In the genomic region with DNA sequence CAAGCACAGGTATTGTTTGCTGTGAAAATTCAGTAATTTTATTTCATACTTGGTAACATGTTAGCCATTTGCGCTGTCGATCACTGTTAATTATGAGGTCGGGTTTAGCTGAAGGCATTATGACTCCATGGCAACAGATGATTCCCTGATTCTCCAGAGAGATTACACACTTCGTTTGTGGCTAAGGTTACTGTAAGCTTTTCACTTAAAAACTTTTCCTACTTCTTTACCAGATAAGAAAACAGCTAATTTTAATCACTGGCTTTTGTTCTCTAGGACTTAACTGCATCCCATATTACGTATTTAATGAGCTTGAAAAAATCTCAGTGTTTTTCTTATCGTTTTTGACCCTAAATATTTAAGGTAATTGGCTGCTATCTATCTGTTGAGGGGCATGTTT, we compare ENCODE assay signal across 16 cellular contexts. TPM values are rescaled to one million over a fixed set of nuclear protein-coding genes. Genes with fewer than 3 reads are reported as not detected.
A peak's percentile ranks its signal among the peaks of the same experiment; 100 is the strongest.
DNase-seq lines count a peak whose midpoint lies in the region; ATAC-seq and TF ChIP-seq lines count a peak whose summit lies in the region.
"Had no signal": no experiment of that assay in that cellular context is flagged by ENCODE, and none has a peak within 500 bp of the region (broad histone marks: within the 10 kb centered on the region; RNA-seq: fewer than 3 reads in every experiment).

No MANE protein-coding gene starts in this region.

- no peaks in the 10 kb centered on the region for H3K9me3 ChIP-seq in breast epithelium
- H3K9me3 ChIP-seq in OCI-LY3 (ENCODE audit: insufficient read depth, low read length) = no peaks in the 10 kb centered on the region
- H3K9me3 ChIP-seq in uterus = no peaks in the 10 kb centered on the region
- H3K9me3 ChIP-seq in left lung = no peaks in the 10 kb centered on the region
- H3K9me3 ChIP-seq: esophagus muscularis mucosa, tibial nerve had no signal

- H3K27ac ChIP-seq in breast epithelium (no peak overlapping the region), OCI-LY3 (ENCODE audit: low read length) (no peak overlapping the region), uterus (no peak overlapping the region), left lung (no peak overlapping the region)
- H3K27ac ChIP-seq: esophagus muscularis mucosa, skin epidermis, tibial nerve had no signal

- no peaks in the 10 kb centered on the region for H3K27me3 ChIP-seq in breast epithelium
- H3K27me3 ChIP-seq in OCI-LY3 (ENCODE audit: low read depth, low read length) = no peaks in the 10 kb centered on the region
- H3K27me3 ChIP-seq in uterus = no peaks in the 10 kb centered on the region
- no peaks in the 10 kb centered on the region for H3K27me3 ChIP-seq in left lung
- H3K27me3 ChIP-seq: esophagus muscularis mucosa, tibial nerve had no signal

- peaks cover 78% of the 10 kb centered on the region for H3K79me2 ChIP-seq in OCI-LY3 (ENCODE audit: low read length)

- CTCF ChIA-PET in MCF 10A (lab: Yijun Ruan, JAX) = interaction anchor here (0.6 to 6.6 kb wide), 5 partner anchors 78 to 635 kb away, joined by 3 to 39 read pairs (median 7); a partner anchor contains a TSS

- H4K20me1 ChIP-seq in OCI-LY3 (ENCODE audit: insufficient read depth, low read length) = no peaks in the 10 kb centered on the region

- intact Hi-C loops in MCF 10A (cut with micrococcal nuclease) (loop anchor here (5.0 kb wide), 2 partner anchors 563 to 1713 kb away; a partner anchor contains a TSS), breast epithelium (cut with DNase I; ENCODE audit: low total_unique reads) (no loop called here), uterus (cut with DNase I; ENCODE audit: low total_unique reads) (no loop called here), left lung (cut with DNase I) (no loop called here)

- H3K4me3 Mint-ChIP-seq in MCF 10A (ENCODE audit: unreplicated experiment) = peak overlapping the region; percentile 86

- TF ChIP-seq POLR2A in breast epithelium (IDR thresholded peaks at IDR 0.05) (no peak), uterus (IDR thresholded peaks at IDR 0.05) (no peak)

- H3K36me3 Mint-ChIP-seq in MCF 10A (ENCODE audit: insufficient read depth, unreplicated experiment) = no peaks in the 10 kb centered on the region
- H3K36me3 Mint-ChIP-seq: immature natural killer cell; naive thymus-derived CD8-positive, alpha-beta T cell had no signal

- POLR2A ChIA-PET in MCF 10A (lab: Yijun Ruan, JAX) = interaction anchor here (0.7 to 4.6 kb wide), 6 partner anchors 8 to 1289 kb away, joined by 3 to 34 read pairs (median 4); a partner anchor contains a TSS

- 0 out of 2 replicates have a peak overlapping the region, but pooled peaks have one; percentile 7 for H3K4me2 ChIP-seq in OCI-LY3 (ENCODE audit: low read length)

- H3K27me3 Mint-ChIP-seq in MCF 10A (ENCODE audit: insufficient read depth, unreplicated experiment) = no peaks in the 10 kb centered on the region
- H3K27me3 Mint-ChIP-seq: naive thymus-derived CD8-positive, alpha-beta T cell had no signal

- ATAC-seq in left lung = no peak
- ATAC-seq: activated naive CD4-positive, alpha-beta T cell treated with anti-CD3 and anti-CD28 coated beads, Interleukin-2, amount 50 U/mL, for 72 hours; naive thymus-derived CD8-positive, alpha-beta T cell had no signal

- no peak overlapping the region for H3K4me3 ChIP-seq in breast epithelium
- no peak overlapping the region for H3K4me3 ChIP-seq in OCI-LY3 (ENCODE audit: low read length)
- no peak overlapping the region for H3K4me3 ChIP-seq in uterus
- no peak overlapping the region for H3K4me3 ChIP-seq in left lung
- H3K4me3 ChIP-seq: esophagus muscularis mucosa, skin epidermis, tibial nerve had no signal

- peaks cover 0 to 5% of the 10 kb centered on the region in 2 donors for H3K4me1 ChIP-seq in breast epithelium
- peaks cover 49% of the 10 kb centered on the region for H3K4me1 ChIP-seq in OCI-LY3 (ENCODE audit: low read length)
- peaks cover 0 to 9% of the 10 kb centered on the region in 2 donors for H3K4me1 ChIP-seq in uterus
- H3K4me1 ChIP-seq in left lung = peaks cover 18 to 37% of the 10 kb centered on the region in 2 donors

- BruUV-seq in MCF 10A (replicated peaks; lab: Mats Ljungman, UMichigan) = no TSS peak

- no peak overlapping the region for H3K9ac ChIP-seq in OCI-LY3 (ENCODE audit: low read length)

- H2AFZ ChIP-seq in OCI-LY3 (ENCODE audit: low read depth, low read length) = no peak overlapping the region

- H3K36me3 ChIP-seq in breast epithelium = no peaks in the 10 kb centered on the region
- H3K36me3 ChIP-seq in OCI-LY3 (replicated peaks; ENCODE audit: low read depth, low read length) = no peaks in the 10 kb centered on the region
- no peaks in the 10 kb centered on the region for H3K36me3 ChIP-seq in uterus
- H3K36me3 ChIP-seq in left lung = no peaks in the 10 kb centered on the region
- H3K36me3 ChIP-seq: esophagus muscularis mucosa, tibial nerve had no signal

- DNase-seq in MCF 10A (ENCODE audit: unreplicated experiment) (peak; percentile 59), breast epithelium (ENCODE audit: low spot score in 2 of 2) (no peak), fibroblast of peridontal ligament (ENCODE audit: extremely low read depth) (peak; percentile 80), uterus (no peak), DMS79 treated with DMSO at 0.1 percent for 48 hours (lab: John Stamatoyannopoulos, UW) (no peak), left lung (no peak), DMS114 treated with DMSO at 0.1 percent for 48 hours (lab: John Stamatoyannopoulos, UW; ENCODE audit: unreplicated experiment) (no peak)
- DNase-seq: immature natural killer cell; naive thymus-derived CD8-positive, alpha-beta T cell; NCI-H1092; OCI-M1 had no signal

- H3K9me3 Mint-ChIP-seq in MCF 10A (ENCODE audit: unreplicated experiment) = peaks cover 6% of the 10 kb centered on the region
- H3K9me3 Mint-ChIP-seq: activated naive CD4-positive, alpha-beta T cell treated with anti-CD3 and anti-CD28 coated beads, Interleukin-2, amount 50 U/mL, for 72 hours; immature natural killer cell; naive thymus-derived CD8-positive, alpha-beta T cell had no signal

- H3K27ac Mint-ChIP-seq in MCF 10A (ENCODE audit: low read depth, unreplicated experiment) = peak overlapping the region; percentile 91
- H3K27ac Mint-ChIP-seq: activated naive CD4-positive, alpha-beta T cell treated with anti-CD3 and anti-CD28 coated beads, Interleukin-2, amount 50 U/mL, for 72 hours; immature natural killer cell; naive thymus-derived CD8-positive, alpha-beta T cell had no signal

- no peak for TF ChIP-seq CTCF in MCF 10A (IDR thresholded peaks at IDR 0.05; ENCODE audit: unreplicated experiment)
- TF ChIP-seq CTCF in breast epithelium (IDR thresholded peaks at IDR 0.05) = no peak
- no peak for TF ChIP-seq CTCF in OCI-LY3 (IDR thresholded peaks at IDR 0.05; ENCODE audit: low read depth, low read length)
- TF ChIP-seq CTCF in uterus (IDR thresholded peaks at IDR 0.05) = no peak
- no peak for TF ChIP-seq CTCF in left lung (IDR thresholded peaks at IDR 0.05)

- H3K4me1 Mint-ChIP-seq in MCF 10A (ENCODE audit: insufficient read depth, unreplicated experiment) = peaks cover 28% of the 10 kb centered on the region

RNA-seq across cellular contexts. Expression of a gene that starts 2.1 kb away (rescaled TPM):
- total RNA-seq in MCF 10A (2022) (16.3 and 19.2 TPM in 2 replicates), breast epithelium (10 to 100 TPM in 2 of 3 donors, 1 to 10 TPM in 1; 9.0 to 23.3 (median 18.7) TPM), uterus (10 to 100 TPM in 2 of 4 donors, 1 to 10 TPM in 2; 8.2 to 33.5 (median 15.3) TPM), left lung (10 to 100 TPM; 10.8 to 14.5 TPM)

RNA-seq across cellular contexts. Expression of a gene that starts 2.2 kb away (rescaled TPM):
- 34.5 and 40.0 TPM in 2 replicates for total RNA-seq in MCF 10A (2022)
- total RNA-seq in breast epithelium = 10 to 100 TPM; 20.6 to 30.0 (median 29.5) TPM
- 10 to 100 TPM in 3 of 4 donors, 1 to 10 TPM in 1; 5.9 to 58.2 (median 19.8) TPM for total RNA-seq in uterus
- total RNA-seq in left lung = 10 to 100 TPM; 14.9 to 18.5 TPM

Comparison
In these comparisons a context has a peak if more than half of its experiments do, and no peak if none do; other contexts are left out.
1. DNase-seq: peak in MCF 10A (single experiment) and fibroblast of peridontal ligament (single experiment); none in breast epithelium (0 of 2), uterus (0 of 2), DMS79 treated with DMSO at 0.1 percent for 48 hours (single experiment), left lung (0 of 2) and DMS114 treated with DMSO at 0.1 percent for 48 hours (single experiment).